15 cellular contexts compared by ENCODE assay signal in the genomic region with DNA sequence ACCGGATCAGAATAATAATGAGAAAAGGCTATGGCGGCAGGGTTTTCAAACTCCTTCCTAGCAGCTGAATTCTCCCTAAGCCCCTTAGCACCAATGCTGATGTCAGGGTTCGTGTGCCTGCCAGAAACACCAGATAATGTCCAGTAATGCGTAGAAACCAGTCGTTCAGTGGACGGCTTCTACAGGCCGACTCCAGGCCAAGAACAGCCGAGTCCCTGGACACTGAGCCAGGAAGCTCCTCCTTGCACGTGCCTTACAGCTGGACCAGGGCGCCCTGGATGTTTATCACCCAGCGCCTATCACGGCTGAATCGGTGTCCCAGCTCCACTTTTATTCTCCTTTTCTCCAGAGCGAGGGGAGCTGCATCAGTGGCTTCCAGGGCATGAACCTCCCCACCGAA. TPM values are rescaled to one million over a fixed set of nuclear protein-coding genes. Genes with fewer than 3 reads are reported as not detected.
"Had no signal": no experiment of that assay in that cellular context is flagged by ENCODE, and none has a peak within 500 bp of the region (broad histone marks: within the 10 kb centered on the region; RNA-seq: fewer than 3 reads in every experiment).

No MANE protein-coding gene starts in this region.

RNA-seq across cellular contexts. Expression of gene PGA4, which starts 8.9 kb away (rescaled TPM):
- total RNA-seq: activated B cell treated with CpG ODN at 0.5 μM for 24 hours; activated CD4-positive, alpha-beta memory T cell treated with anti-CD3 and anti-CD28 coated beads for 36 hours; activated CD4-positive, alpha-beta memory T cell treated with anti-CD3 and anti-CD28 coated beads, Interleukin-2, amount 10 ng/mL, durations not matched to agents 7 days and 5 days; activated CD4-positive, alpha-beta T cell treated with anti-CD3 and anti-CD28 coated beads for 36 hours; activated CD4-positive, alpha-beta T cell treated with anti-CD3 and anti-CD28 coated beads, Interleukin-2, amount 10 ng/mL, durations not matched to agents 24 days and 14 days; activated CD4-positive, alpha-beta T cell treated with anti-CD3 and anti-CD28 coated beads, Interleukin-2, amount 10 ng/mL, durations not matched to agents 7 days and 5 days; activated CD8-positive, alpha-beta memory T cell treated with anti-CD3 and anti-CD28 coated beads for 36 hours; activated CD8-positive, alpha-beta memory T cell treated with anti-CD3 and anti-CD28 coated beads, Interleukin-2, amount 10 ng/mL, durations not matched to agents 7 days and 5 days; activated CD8-positive, alpha-beta T cell treated with anti-CD3 and anti-CD28 coated beads for 36 hours; activated CD8-positive, alpha-beta T cell treated with anti-CD3 and anti-CD28 coated beads, Interleukin-2, amount 10 ng/mL, durations not matched to agents 7 days and 5 days; T-cell; T-helper 1 cell treated with Interleukin-12 subunit alpha and Interleukin-12 subunit beta and Interleukin-4 antibody, amounts not matched to agents 30 ng/mL and 1 ng/mL, for 36 hours; T-helper 17 cell; T-helper 2 cell treated with Interferon-gamma antibody and Interleukin-4, amounts not matched to agents 100 ng/mL and 5 ng/mL, for 36 hours; WTC11 had no signal

RNA-seq across cellular contexts. Expression of gene PGA5, which starts 9.9 kb away (rescaled TPM):
- total RNA-seq: activated B cell treated with CpG ODN at 0.5 μM for 24 hours; activated CD4-positive, alpha-beta memory T cell treated with anti-CD3 and anti-CD28 coated beads for 36 hours; activated CD4-positive, alpha-beta memory T cell treated with anti-CD3 and anti-CD28 coated beads, Interleukin-2, amount 10 ng/mL, durations not matched to agents 7 days and 5 days; activated CD4-positive, alpha-beta T cell treated with anti-CD3 and anti-CD28 coated beads for 36 hours; activated CD4-positive, alpha-beta T cell treated with anti-CD3 and anti-CD28 coated beads, Interleukin-2, amount 10 ng/mL, durations not matched to agents 24 days and 14 days; activated CD4-positive, alpha-beta T cell treated with anti-CD3 and anti-CD28 coated beads, Interleukin-2, amount 10 ng/mL, durations not matched to agents 7 days and 5 days; activated CD8-positive, alpha-beta memory T cell treated with anti-CD3 and anti-CD28 coated beads for 36 hours; activated CD8-positive, alpha-beta memory T cell treated with anti-CD3 and anti-CD28 coated beads, Interleukin-2, amount 10 ng/mL, durations not matched to agents 7 days and 5 days; activated CD8-positive, alpha-beta T cell treated with anti-CD3 and anti-CD28 coated beads for 36 hours; activated CD8-positive, alpha-beta T cell treated with anti-CD3 and anti-CD28 coated beads, Interleukin-2, amount 10 ng/mL, durations not matched to agents 7 days and 5 days; T-cell; T-helper 1 cell treated with Interleukin-12 subunit alpha and Interleukin-12 subunit beta and Interleukin-4 antibody, amounts not matched to agents 30 ng/mL and 1 ng/mL, for 36 hours; T-helper 17 cell; T-helper 2 cell treated with Interferon-gamma antibody and Interleukin-4, amounts not matched to agents 100 ng/mL and 5 ng/mL, for 36 hours had no signal

RNA-seq across cellular contexts. Expression of gene PGA3, which starts 27.7 kb away (rescaled TPM):
- total RNA-seq: activated B cell treated with CpG ODN at 0.5 μM for 24 hours; activated CD4-positive, alpha-beta memory T cell treated with anti-CD3 and anti-CD28 coated beads for 36 hours; activated CD4-positive, alpha-beta memory T cell treated with anti-CD3 and anti-CD28 coated beads, Interleukin-2, amount 10 ng/mL, durations not matched to agents 7 days and 5 days; activated CD4-positive, alpha-beta T cell treated with anti-CD3 and anti-CD28 coated beads for 36 hours; activated CD4-positive, alpha-beta T cell treated with anti-CD3 and anti-CD28 coated beads, Interleukin-2, amount 10 ng/mL, durations not matched to agents 24 days and 14 days; activated CD4-positive, alpha-beta T cell treated with anti-CD3 and anti-CD28 coated beads, Interleukin-2, amount 10 ng/mL, durations not matched to agents 7 days and 5 days; activated CD8-positive, alpha-beta memory T cell treated with anti-CD3 and anti-CD28 coated beads for 36 hours; activated CD8-positive, alpha-beta memory T cell treated with anti-CD3 and anti-CD28 coated beads, Interleukin-2, amount 10 ng/mL, durations not matched to agents 7 days and 5 days; activated CD8-positive, alpha-beta T cell treated with anti-CD3 and anti-CD28 coated beads for 36 hours; activated CD8-positive, alpha-beta T cell treated with anti-CD3 and anti-CD28 coated beads, Interleukin-2, amount 10 ng/mL, durations not matched to agents 7 days and 5 days; T-cell; T-helper 1 cell treated with Interleukin-12 subunit alpha and Interleukin-12 subunit beta and Interleukin-4 antibody, amounts not matched to agents 30 ng/mL and 1 ng/mL, for 36 hours; T-helper 17 cell; T-helper 2 cell treated with Interferon-gamma antibody and Interleukin-4, amounts not matched to agents 100 ng/mL and 5 ng/mL, for 36 hours had no signal
